ENCODE assay signal across 11 cellular contexts in genomic region chr1:207812778-207813512, GRCh38.
A peak's percentile ranks its signal among the peaks of the same experiment; 100 is the strongest.
DNase-seq lines count a peak whose midpoint lies in the region; ATAC-seq and TF ChIP-seq lines count a peak whose summit lies in the region.
"Had no signal": no experiment of that assay in that cellular context is flagged by ENCODE, and none has a peak within 500 bp of the region (broad histone marks: within the 10 kb centered on the region; RNA-seq: fewer than 3 reads in every experiment).

No MANE protein-coding gene starts in this region.

- ATAC-seq in naive thymus-derived CD8-positive, alpha-beta T cell, result no peak
- ATAC-seq in upper lobe of right lung (no peak), GM21447 (IDR thresholded peaks at IDR 0.05; ENCODE audit: unreplicated experiment) (no peak), GM19324 (IDR thresholded peaks at IDR 0.05; ENCODE audit: low FRiP score, unreplicated experiment) (no peak)

- peaks cover 41% of the 10 kb centered on the region for H3K36me3 Mint-ChIP-seq in activated naive CD4-positive, alpha-beta T cell treated with anti-CD3 and anti-CD28 coated beads for 36 hours (ENCODE audit: low read depth)
- H3K36me3 Mint-ChIP-seq in dendritic cell treated with granulocyte-macrophage colony-stimulating factor and Interleukin-4, amounts not matched to agents 40 ng/mL and 50 ng/mL, for 4 days (ENCODE audit: low read depth), result peaks cover 99% of the 10 kb centered on the region
- H3K36me3 Mint-ChIP-seq in naive thymus-derived CD8-positive, alpha-beta T cell, result peaks cover 0 to 95% (median 14%) of the 10 kb centered on the region in 3 donors

- POLR2A ChIA-PET in naive thymus-derived CD8-positive, alpha-beta T cell (lab: Charles Lee), result interaction anchor here (0.6 to 1.9 kb wide), 4 partner anchors 8 to 1953 kb away, joined by 3 to 10 read pairs (median 6); no protein-coding TSS in a partner anchor

- H3K27me3 ChIP-seq in upper lobe of right lung, result no peaks in the 10 kb centered on the region

- DNase-seq in activated naive CD4-positive, alpha-beta T cell treated with anti-CD3 and anti-CD28 coated beads for 36 hours, result no peak
- DNase-seq in activated naive CD4-positive, alpha-beta T cell (lab: John Stamatoyannopoulos, UW), result no peak
- DNase-seq in naive thymus-derived CD8-positive, alpha-beta T cell, result no peak
- DNase-seq in upper lobe of right lung, result no peak
- DNase-seq in Ammon's horn (ENCODE audit: low spot score), result no peak
- DNase-seq: activated CD4-positive, alpha-beta T cell treated with anti-CD3 and anti-CD28 coated beads for 48 hours; amniotic stem cell; NCI-H1105 had no signal

- H3K27me3 Mint-ChIP-seq in activated naive CD4-positive, alpha-beta T cell treated with anti-CD3 and anti-CD28 coated beads for 36 hours (ENCODE audit: low read depth), result no peaks in the 10 kb centered on the region
- H3K27me3 Mint-ChIP-seq in dendritic cell treated with granulocyte-macrophage colony-stimulating factor and Interleukin-4, amounts not matched to agents 40 ng/mL and 50 ng/mL, for 4 days, result no peaks in the 10 kb centered on the region
- no peaks in the 10 kb centered on the region for H3K27me3 Mint-ChIP-seq in naive thymus-derived CD8-positive, alpha-beta T cell

- peak overlapping the region; percentile 55 for H3K27ac ChIP-seq in upper lobe of right lung

- H3K27ac Mint-ChIP-seq in activated naive CD4-positive, alpha-beta T cell treated with anti-CD3 and anti-CD28 coated beads for 36 hours, result peak overlapping the region; percentile 71
- peak overlapping the region; percentile 61 for H3K27ac Mint-ChIP-seq in dendritic cell treated with granulocyte-macrophage colony-stimulating factor and Interleukin-4, amounts not matched to agents 40 ng/mL and 50 ng/mL, for 4 days
- H3K27ac Mint-ChIP-seq in naive thymus-derived CD8-positive, alpha-beta T cell, result peak overlapping the region; percentile 15 to 84 (median 66)

- CTCF ChIA-PET in activated naive CD4-positive, alpha-beta T cell treated with anti-CD3 and anti-CD28 coated beads for 36 hours (lab: Charles Lee), result interaction anchor here (0.7 to 1.8 kb wide), 6 partner anchors 8 to 150 kb away, joined by 3 to 14 read pairs (median 11); no protein-coding TSS in a partner anchor

- no peaks in the 10 kb centered on the region for H3K9me3 ChIP-seq in upper lobe of right lung

- H3K4me3 ChIP-seq in upper lobe of right lung, result no peak overlapping the region

- no peaks in the 10 kb centered on the region for H3K9me3 Mint-ChIP-seq in activated naive CD4-positive, alpha-beta T cell treated with anti-CD3 and anti-CD28 coated beads for 36 hours
- H3K9me3 Mint-ChIP-seq in dendritic cell treated with granulocyte-macrophage colony-stimulating factor and Interleukin-4, amounts not matched to agents 40 ng/mL and 50 ng/mL, for 4 days, result no peaks in the 10 kb centered on the region
- H3K9me3 Mint-ChIP-seq in naive thymus-derived CD8-positive, alpha-beta T cell, result no peaks in the 10 kb centered on the region

- intact Hi-C loops in activated naive CD4-positive, alpha-beta T cell treated with anti-CD3 and anti-CD28 coated beads for 36 hours (cut with micrococcal nuclease), result no loop called here
- intact Hi-C loops in dendritic cell treated with granulocyte-macrophage colony-stimulating factor and Interleukin-4, amounts not matched to agents 40 ng/mL and 50 ng/mL, for 4 days (cut with micrococcal nuclease), result no loop called here
- intact Hi-C loops in upper lobe of right lung (cut with DNase I), result no loop called here

- no peak overlapping the region for H3K4me3 Mint-ChIP-seq in activated naive CD4-positive, alpha-beta T cell treated with anti-CD3 and anti-CD28 coated beads for 36 hours
- H3K4me3 Mint-ChIP-seq in dendritic cell treated with granulocyte-macrophage colony-stimulating factor and Interleukin-4, amounts not matched to agents 40 ng/mL and 50 ng/mL, for 4 days, result no peak overlapping the region
- peak overlapping the region in 2 of 10 donors; percentile 13 to 19 for H3K4me3 Mint-ChIP-seq in naive thymus-derived CD8-positive, alpha-beta T cell

- peaks cover 83% of the 10 kb centered on the region for H3K4me1 Mint-ChIP-seq in activated naive CD4-positive, alpha-beta T cell treated with anti-CD3 and anti-CD28 coated beads for 36 hours (ENCODE audit: low read depth)
- peaks cover 83% of the 10 kb centered on the region for H3K4me1 Mint-ChIP-seq in dendritic cell treated with granulocyte-macrophage colony-stimulating factor and Interleukin-4, amounts not matched to agents 40 ng/mL and 50 ng/mL, for 4 days (ENCODE audit: low read depth)
- H3K4me1 Mint-ChIP-seq in naive thymus-derived CD8-positive, alpha-beta T cell, result peaks cover 44 to 95% (median 91%) of the 10 kb centered on the region in 4 donors

- no peak for TF ChIP-seq CTCF in upper lobe of right lung (IDR thresholded peaks at IDR 0.05)

- peaks cover 95% of the 10 kb centered on the region for H3K36me3 ChIP-seq in upper lobe of right lung

- H3K4me1 ChIP-seq in upper lobe of right lung, result peaks cover 100% of the 10 kb centered on the region
